Comparison of ENCODE assay signal across 13 cellular contexts in the genomic region with DNA sequence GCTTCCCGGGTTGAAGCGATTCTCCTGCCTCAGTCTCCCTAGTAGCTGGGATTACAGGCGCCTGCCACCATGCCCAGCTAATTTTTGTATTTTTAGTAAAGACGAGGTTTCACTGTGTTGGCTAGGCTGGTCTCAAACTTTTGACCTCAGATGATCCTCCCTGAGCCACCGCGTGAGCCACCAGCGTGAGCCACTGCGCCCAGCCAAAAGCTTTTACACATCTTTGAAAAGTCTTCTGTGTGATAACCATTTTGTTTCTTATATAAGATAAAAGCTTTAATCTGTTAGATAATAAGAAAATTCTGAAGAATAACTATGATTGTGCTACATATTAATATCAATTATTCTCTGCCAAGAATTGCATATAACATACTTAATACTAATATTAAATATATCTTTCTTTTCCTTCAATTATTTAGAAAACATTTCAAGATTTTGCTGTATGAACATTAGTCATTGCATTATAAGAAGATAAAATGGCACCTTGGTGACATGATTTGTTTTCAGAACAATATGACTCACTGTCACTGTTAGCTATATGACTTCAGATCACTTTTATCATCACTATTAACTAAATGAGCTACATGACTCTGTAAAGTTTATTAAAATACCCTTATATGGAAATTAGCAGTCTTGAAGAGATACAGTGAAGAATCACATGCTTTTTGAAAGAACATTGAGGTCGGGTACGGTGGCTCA. TPM values are rescaled to one million over a fixed set of nuclear protein-coding genes. Genes with fewer than 3 reads are reported as not detected.
DNase-seq lines count a peak whose midpoint lies in the region; ATAC-seq and TF ChIP-seq lines count a peak whose summit lies in the region.
"Had no signal": no experiment of that assay in that cellular context is flagged by ENCODE, and none has a peak within 500 bp of the region (broad histone marks: within the 10 kb centered on the region; RNA-seq: fewer than 3 reads in every experiment).

No MANE protein-coding gene starts in this region.

- no peaks in the 10 kb centered on the region for H3K9me3 ChIP-seq in adipocyte (ENCODE audit: control insufficient read depth, low read length)
- H3K9me3 ChIP-seq in H9 (ENCODE audit: control insufficient read depth, low read depth, low read length), result no peaks in the 10 kb centered on the region
- H3K9me3 ChIP-seq: SJSA1 had no signal

- H3K4me2 ChIP-seq in H9 (ENCODE audit: insufficient read depth, insufficient read length, low read length), result no peak overlapping the region

- H2BK120ac ChIP-seq in H9 (ENCODE audit: low read depth, low read length, poor library complexity, severe bottlenecking), result no peak overlapping the region

- no peak overlapping the region for H3K27ac ChIP-seq in H9 (ENCODE audit: insufficient read length, low read depth, low read length)
- H3K27ac ChIP-seq in foreskin keratinocyte, result no peak overlapping the region
- H3K27ac ChIP-seq: SJSA1 had no signal

- H3K27me3 Mint-ChIP-seq in H9 (ENCODE audit: low read depth), result no peaks in the 10 kb centered on the region

- TF ChIP-seq CTCF in H9 (conservative IDR thresholded peaks at IDR 0.05), result no peak
- TF ChIP-seq CTCF in foreskin keratinocyte (conservative IDR thresholded peaks at IDR 0.05), result no peak

- no peaks in the 10 kb centered on the region for H3K36me3 ChIP-seq in adipocyte (ENCODE audit: control insufficient read depth, insufficient read depth, low read length, severe bottlenecking)
- H3K36me3 ChIP-seq: SJSA1 had no signal

- no peak overlapping the region for H3K27ac Mint-ChIP-seq in H9
- H3K27ac Mint-ChIP-seq: natural killer cell had no signal

- no peak for DNase-seq in adipocyte (ENCODE audit: low read depth)
- DNase-seq in germinal center (ENCODE audit: low spot score), result no peak
- DNase-seq in H9, result no peak
- DNase-seq in foreskin keratinocyte, result no peak
- DNase-seq: Kasumi-1, kidney, natural killer cell, NCI-H510A had no signal

- H2AK5ac ChIP-seq in H9 (ENCODE audit: insufficient read length, low read length), result no peak overlapping the region

- peak overlapping the region; percentile 58 for H3K4me3 ChIP-seq in adipocyte (ENCODE audit: low read length)
- H3K4me3 ChIP-seq: SJSA1 had no signal

- H3K23ac ChIP-seq in H9 (ENCODE audit: insufficient read length, low read depth, low read length), result no peak overlapping the region

- no peak overlapping the region for H4K8ac ChIP-seq in H9 (replicated peaks; ENCODE audit: insufficient read length, low read depth, low read length)

- H3K79me2 ChIP-seq in H9 (ENCODE audit: insufficient read depth, low read length), result no peaks in the 10 kb centered on the region

- no peak overlapping the region for H2BK15ac ChIP-seq in H9 (ENCODE audit: low read depth, low read length)

- no peak overlapping the region for H3K56ac ChIP-seq in H9 (ENCODE audit: insufficient read length, low read depth, low read length)

- H4K20me1 ChIP-seq in H9 (ENCODE audit: control insufficient read depth, insufficient read depth, insufficient read length), result no peaks in the 10 kb centered on the region

- H3K4me1 ChIP-seq in adipocyte (ENCODE audit: control insufficient read depth, insufficient read depth, low read length) (peaks cover 14% of the 10 kb centered on the region), H9 (ENCODE audit: insufficient read depth, low read length) (no peaks in the 10 kb centered on the region), foreskin keratinocyte (no peaks in the 10 kb centered on the region)

- H4K91ac ChIP-seq in H9 (ENCODE audit: insufficient read length, low read depth, low read length), result no peak overlapping the region

- H3K9me3 Mint-ChIP-seq in H9, result no peaks in the 10 kb centered on the region
- H3K9me3 Mint-ChIP-seq: natural killer cell had no signal

- no peak overlapping the region for H3K4me3 Mint-ChIP-seq in H9
- H3K4me3 Mint-ChIP-seq: natural killer cell had no signal

- H4K5ac ChIP-seq in H9 (ENCODE audit: insufficient read length, low read depth, low read length), result no peak overlapping the region

- no CpG with 5 or more reads among the region's 10 CpGs for WGBS in H9 (ENCODE audit: extremely low coverage, insufficient read length, low lambda C conversion rate)

- ATAC-seq in GM18517 (IDR thresholded peaks at IDR 0.05; ENCODE audit: unreplicated experiment) (peak; percentile 12), GM21360 (IDR thresholded peaks at IDR 0.05; ENCODE audit: unreplicated experiment) (peak; percentile 57), HG03135 (IDR thresholded peaks at IDR 0.05; ENCODE audit: unreplicated experiment) (peak; percentile 26), foreskin keratinocyte (no peak)
- ATAC-seq: natural killer cell, sciatic nerve had no signal

- no peaks in the 10 kb centered on the region for H3K36me3 Mint-ChIP-seq in H9 (ENCODE audit: insufficient read depth in 1 of 3, low read depth in 3 of 3)
- H3K36me3 Mint-ChIP-seq: natural killer cell had no signal

- no peak overlapping the region for H2BK12ac ChIP-seq in H9 (ENCODE audit: insufficient read length, low read depth, low read length)

- H3K9ac ChIP-seq in adipocyte (ENCODE audit: low read length) (peak overlapping the region; percentile 51), H9 (ENCODE audit: extremely low read depth, insufficient read length, low read length) (no peak overlapping the region)

- no peaks in the 10 kb centered on the region for H3K4me1 Mint-ChIP-seq in H9

- no peak overlapping the region for H2AFZ ChIP-seq in H9 (ENCODE audit: low read length)

- no peak overlapping the region for H3T11ph ChIP-seq in H9 (ENCODE audit: low read length)

- H2BK5ac ChIP-seq in H9 (ENCODE audit: insufficient read length, low read length), result no peak overlapping the region

- H2BK20ac ChIP-seq in H9 (ENCODE audit: low read depth, low read length, poor library complexity, severe bottlenecking), result no peak overlapping the region

- H3K27me3 ChIP-seq in adipocyte (replicated peaks; ENCODE audit: control insufficient read depth, insufficient read depth, low read length), result no peaks in the 10 kb centered on the region
- no peaks in the 10 kb centered on the region for H3K27me3 ChIP-seq in H9 (ENCODE audit: insufficient read depth, low read length)
- no peaks in the 10 kb centered on the region for H3K27me3 ChIP-seq in foreskin keratinocyte
- H3K27me3 ChIP-seq: SJSA1 had no signal

- H3K4ac ChIP-seq in H9 (ENCODE audit: low read depth, low read length), result no peak overlapping the region

- H3K14ac ChIP-seq in H9 (ENCODE audit: insufficient read depth, low read length), result no peak overlapping the region

- no peaks in the 10 kb centered on the region for H3K23me2 ChIP-seq in H9 (ENCODE audit: insufficient read length, low read depth, low read length, poor library complexity, severe bottlenecking)

- no peak overlapping the region for H3K18ac ChIP-seq in H9 (ENCODE audit: insufficient read length, low read depth, low read length)

- H3K79me1 ChIP-seq in H9 (ENCODE audit: insufficient read depth, low read depth, low read length, poor library complexity, severe bottlenecking), result no peaks in the 10 kb centered on the region

RNA-seq across cellular contexts. Expression of a gene that starts 33.4 kb away (rescaled TPM):
- total RNA-seq in H9 (2021) (41.7 and 48.0 TPM in 2 replicates), foreskin keratinocyte (17.0 and 19.3 TPM in 2 replicates)
- polyA plus RNA-seq in foreskin keratinocyte, result 6.9 and 7.3 TPM in 2 replicates
